ENCODE assay signal across 19 cellular contexts in genomic region chr11:68650801-68651200, GRCh38. TPM values are rescaled to one million over a fixed set of nuclear protein-coding genes. Genes with fewer than 3 reads are reported as not detected.
DNase-seq lines count a peak whose midpoint lies in the region; TF ChIP-seq lines count a peak whose summit lies in the region.
"Had no signal": no experiment of that assay in that cellular context is flagged by ENCODE, and none has a peak within 500 bp of the region (broad histone marks: within the 10 kb centered on the region; RNA-seq: fewer than 3 reads in every experiment).

No MANE protein-coding gene starts in this region.

- H3K56ac ChIP-seq in mesendoderm (ENCODE audit: low read length) = no peak overlapping the region

- H3K23ac ChIP-seq in mesendoderm (ENCODE audit: low read length) = no peak overlapping the region

- WGBS in mesendoderm (ENCODE audit: extremely low coverage, insufficient coverage, low lambda C conversion rate) = no CpG with 5 or more reads among the region's 14 CpGs

- no peak overlapping the region for H2BK5ac ChIP-seq in mesendoderm (ENCODE audit: low read length)

- H3K4me3 ChIP-seq in mesendoderm (ENCODE audit: low read length) = no peak overlapping the region
- no peak overlapping the region for H3K4me3 ChIP-seq in vagina
- no peak overlapping the region for H3K4me3 ChIP-seq in BE2C (ENCODE audit: low read depth, low read length)
- H3K4me3 ChIP-seq: A549, BLaER1, GM23248, K562 had no signal

- peak overlapping the region; percentile 3 for H3K18ac ChIP-seq in mesendoderm (ENCODE audit: low read length)

- H3K27me3 ChIP-seq in mesendoderm (ENCODE audit: insufficient read depth, low read length, poor library complexity) = no peaks in the 10 kb centered on the region
- no peaks in the 10 kb centered on the region for H3K27me3 ChIP-seq in vagina
- no peaks in the 10 kb centered on the region for H3K27me3 ChIP-seq in BE2C
- H3K27me3 ChIP-seq: BLaER1 had no signal

- H3K4me2 ChIP-seq in mesendoderm (ENCODE audit: low read length) = no peak overlapping the region
- H3K4me2 ChIP-seq: A549, BLaER1 had no signal

- no peak overlapping the region for H3K9ac ChIP-seq in mesendoderm (ENCODE audit: low read length)
- H3K9ac ChIP-seq: BLaER1, GM23248 had no signal

- H2AK5ac ChIP-seq in mesendoderm (ENCODE audit: low read length) = no peak overlapping the region

- H2BK120ac ChIP-seq in mesendoderm (ENCODE audit: low read depth, low read length) = peak overlapping the region; percentile 56

- no peak overlapping the region for H4K5ac ChIP-seq in mesendoderm (ENCODE audit: low read length)

- intact Hi-C loops in vagina (cut with DNase I) = no loop called here

- no peaks in the 10 kb centered on the region for H3K79me1 ChIP-seq in mesendoderm (ENCODE audit: low read length)

- H3K27ac ChIP-seq in mesendoderm (ENCODE audit: low read depth, low read length) (no peak overlapping the region), vagina (no peak overlapping the region)
- H3K27ac ChIP-seq: 22Rv1, A549, BLaER1, GM23248, HL-60 had no signal

- H3K36me3 ChIP-seq in mesendoderm (ENCODE audit: control insufficient read depth, insufficient read depth, low read length) (no peaks in the 10 kb centered on the region), vagina (no peaks in the 10 kb centered on the region), BE2C (no peaks in the 10 kb centered on the region)
- H3K36me3 ChIP-seq: BLaER1 had no signal

- H3K9me3 ChIP-seq in vagina (no peaks in the 10 kb centered on the region), BE2C (0 out of 2 replicates have a peak, but pooled peaks cover 2% of the 10 kb centered on the region)

- DNase-seq in activated effector memory CD4-positive, alpha-beta T cell treated with anti-CD3 and anti-CD28 coated beads, Interleukin-2, amount 50 U/mL, for 16 hours = peak; percentile 44
- no peak for DNase-seq in activated effector memory CD4-positive, alpha-beta T cell treated with Interleukin-2 at 50 U/mL for 16 hours
- DNase-seq in ecto neural progenitor cell (ENCODE audit: low spot score) (peak; percentile 39), mesendoderm (no peak), vagina (ENCODE audit: extremely low spot score in 2 of 2) (no peak), BE2C (no peak), activated gamma-delta T cell treated with Interleukin-2 at 50 U/mL for 16 hours (no peak)
- DNase-seq: AML-193; Calu3; CD8-positive, alpha-beta T cell; HFFc6 had no signal

- H3K4me1 ChIP-seq in mesendoderm (ENCODE audit: control insufficient read depth, low read depth, low read length) (peaks cover 3% of the 10 kb centered on the region), vagina (no peaks in the 10 kb centered on the region), BE2C (no peaks in the 10 kb centered on the region; the same call in 1 of the 2 replicates)
- H3K4me1 ChIP-seq: A549 had no signal

- H2BK15ac ChIP-seq in mesendoderm (replicated peaks; ENCODE audit: low read depth) = no peak overlapping the region

- no peak overlapping the region for H4K8ac ChIP-seq in mesendoderm (ENCODE audit: low read depth, low read length)

- TF ChIP-seq CTCF in vagina (IDR thresholded peaks at IDR 0.05) (no peak), BE2C (IDR thresholded peaks at IDR 0.05; ENCODE audit: low read depth, low read length) (no peak)

- no peak overlapping the region for H3K4ac ChIP-seq in mesendoderm (ENCODE audit: low read depth, low read length)

- no peaks in the 10 kb centered on the region for H3K79me2 ChIP-seq in mesendoderm (ENCODE audit: control insufficient read depth, insufficient read depth, low read length)

- TF ChIP-seq POLR2A in vagina (IDR thresholded peaks at IDR 0.05) = no peak

RNA-seq across cellular contexts. Expression of gene GAL, which starts 33.5 kb away (rescaled TPM):
- polyA plus RNA-seq in mesendoderm (2013, experiment 1 of 2) = 1,656 TPM
- 1,755 TPM for polyA plus RNA-seq in mesendoderm (2013, experiment 2 of 2)
- total RNA-seq in vagina = 15.7 TPM
- polyA plus RNA-seq in BE2C (2012; ENCODE audit: insufficient read depth, insufficient read length, low read depth) = 86.9 TPM
- total RNA-seq: CD8-positive, alpha-beta T cell; HT1080; IMR-90 had no signal

Comparison
In these comparisons a context has a peak if more than half of its experiments do, and no peak if none do; other contexts are left out.
1. DNase-seq: peak in activated effector memory CD4-positive, alpha-beta T cell treated with anti-CD3 and anti-CD28 coated beads, Interleukin-2, amount 50 U/mL, for 16 hours (single experiment) and ecto neural progenitor cell (single experiment); none in activated effector memory CD4-positive, alpha-beta T cell treated with Interleukin-2 at 50 U/mL for 16 hours (single experiment), mesendoderm (single experiment), vagina (0 of 2), BE2C (single experiment) and activated gamma-delta T cell treated with Interleukin-2 at 50 U/mL for 16 hours (single experiment).